In genomic region chr7:95840953-95841950, GRCh38 we compare ENCODE assay signal across 8 cellular contexts.
A peak's percentile ranks its signal among the peaks of the same experiment; 100 is the strongest.
DNase-seq lines count a peak whose midpoint lies in the region; ATAC-seq and TF ChIP-seq lines count a peak whose summit lies in the region.
"Had no signal": no experiment of that assay in that cellular context is flagged by ENCODE, and none has a peak within 500 bp of the region (broad histone marks: within the 10 kb centered on the region; RNA-seq: fewer than 3 reads in every experiment).

No MANE protein-coding gene starts in this region.

- H4K20me1 ChIP-seq in H9 (ENCODE audit: control insufficient read depth, insufficient read depth, insufficient read length) (no peaks in the 10 kb centered on the region), fibroblast of lung (ENCODE audit: control insufficient read depth, extremely low read depth, insufficient read depth, low read length) (no peaks in the 10 kb centered on the region)

- no peak overlapping the region for H3K27ac ChIP-seq in H9 (ENCODE audit: insufficient read length, low read depth, low read length)
- no peak overlapping the region for H3K27ac ChIP-seq in fibroblast of lung (ENCODE audit: insufficient read depth, low read length)
- H3K27ac ChIP-seq: neutrophil had no signal

- no peak overlapping the region for H2AFZ ChIP-seq in H9 (ENCODE audit: low read length)
- H2AFZ ChIP-seq in fibroblast of lung (ENCODE audit: low read length), result no peak overlapping the region

- no peaks in the 10 kb centered on the region for H3K27me3 Mint-ChIP-seq in H9 (ENCODE audit: low read depth)

- DNase-seq in H9 (peak; percentile 39), M059J (ENCODE audit: low read depth) (peak; percentile 14), fibroblast of lung (ENCODE audit: low read depth in 2 of 2) (no peak), NCI-H510A treated with DMSO at 0.1 percent for 48 hours (lab: John Stamatoyannopoulos, UW) (no peak), medulla oblongata (ENCODE audit: extremely low spot score) (no peak), cerebellar cortex (ENCODE audit: low spot score) (no peak)

- no peak overlapping the region for H2BK5ac ChIP-seq in H9 (ENCODE audit: insufficient read length, low read length)

- no peak overlapping the region for H3K14ac ChIP-seq in H9 (ENCODE audit: insufficient read depth, low read length)

- H3K36me3 ChIP-seq in fibroblast of lung (ENCODE audit: control insufficient read depth, insufficient read depth, low read length), result no peaks in the 10 kb centered on the region
- H3K36me3 ChIP-seq: neutrophil had no signal

- no CpG with 5 or more reads among the region's 4 CpGs for WGBS in H9 (ENCODE audit: extremely low coverage, insufficient read length, low lambda C conversion rate)

- H3T11ph ChIP-seq in H9 (ENCODE audit: low read length), result no peak overlapping the region

- H3K56ac ChIP-seq in H9 (ENCODE audit: insufficient read length, low read depth, low read length), result no peak overlapping the region

- H2BK20ac ChIP-seq in H9 (ENCODE audit: low read depth, low read length, poor library complexity, severe bottlenecking), result no peak overlapping the region

- peaks cover 4 to 15% of the 10 kb centered on the region in 2 experiments for H3K9me3 Mint-ChIP-seq in H9

- H3K27ac Mint-ChIP-seq in H9, result peak overlapping the region in 1 of 3 experiments; percentile 93; a peak in 1 of 7 replicates

- H3K27me3 ChIP-seq in H9 (ENCODE audit: insufficient read depth, low read length) (no peaks in the 10 kb centered on the region), fibroblast of lung (ENCODE audit: control insufficient read depth, insufficient read depth, low read length) (no peaks in the 10 kb centered on the region)
- H3K27me3 ChIP-seq: neutrophil had no signal

- H3K4me1 Mint-ChIP-seq in H9, result peaks cover 32 to 36% of the 10 kb centered on the region in 2 experiments

- no peaks in the 10 kb centered on the region for H3K79me1 ChIP-seq in H9 (ENCODE audit: insufficient read depth, low read depth, low read length, poor library complexity, severe bottlenecking)

- H4K5ac ChIP-seq in H9 (ENCODE audit: insufficient read length, low read depth, low read length), result no peak overlapping the region

- H3K4ac ChIP-seq in H9 (ENCODE audit: low read depth, low read length), result no peak overlapping the region

- H2BK12ac ChIP-seq in H9 (ENCODE audit: insufficient read length, low read depth, low read length), result no peak overlapping the region

- H3K23ac ChIP-seq in H9 (ENCODE audit: insufficient read length, low read depth, low read length), result no peak overlapping the region

- H3K9ac ChIP-seq in H9 (ENCODE audit: extremely low read depth, insufficient read length, low read length), result no peak overlapping the region
- H3K9ac ChIP-seq in fibroblast of lung (ENCODE audit: insufficient read depth, low read length), result no peak overlapping the region

- H3K4me1 ChIP-seq in H9 (ENCODE audit: insufficient read depth, low read length) (no peaks in the 10 kb centered on the region; the same call in 1 of the 2 replicates), fibroblast of lung (ENCODE audit: control insufficient read depth, extremely low read depth, insufficient read depth, low read length) (no peaks in the 10 kb centered on the region)

- peaks cover 7 to 18% (median 10%) of the 10 kb centered on the region in 3 experiments; a peak in 6 of 7 replicates for H3K36me3 Mint-ChIP-seq in H9 (ENCODE audit: insufficient read depth in 1 of 3, low read depth in 3 of 3)

- H3K9me3 ChIP-seq in H9 (ENCODE audit: control insufficient read depth, low read depth, low read length), result no peaks in the 10 kb centered on the region
- no peaks in the 10 kb centered on the region for H3K9me3 ChIP-seq in fibroblast of lung (ENCODE audit: control insufficient read depth, insufficient read depth, low read depth, low read length)
- H3K9me3 ChIP-seq: neutrophil had no signal

- TF ChIP-seq CTCF in H9 (conservative IDR thresholded peaks at IDR 0.05), result peak; percentile 69
- peak; percentile 12 to 28 for TF ChIP-seq CTCF in fibroblast of lung (conservative IDR thresholded peaks at IDR 0.05 in 1 of 2, IDR thresholded peaks at IDR 0.05 in 1 of 2; ENCODE audit: low read depth in 1 of 2, low read length in 2 of 2)

- no peaks in the 10 kb centered on the region for H3K79me2 ChIP-seq in H9 (ENCODE audit: insufficient read depth, low read length)
- H3K79me2 ChIP-seq in fibroblast of lung (ENCODE audit: control insufficient read depth, insufficient read depth, low read length), result no peaks in the 10 kb centered on the region

- peak; percentile 86 for ATAC-seq in GM18511 (IDR thresholded peaks at IDR 0.05; ENCODE audit: unreplicated experiment)

- no peak overlapping the region for H3K4me3 ChIP-seq in fibroblast of lung (replicated peaks in 1 of 4; ENCODE audit: control extremely low read depth in 1 of 4, insufficient read depth in 1 of 4, low read depth in 3 of 4, low read length in 4 of 4)

- H3K23me2 ChIP-seq in H9 (ENCODE audit: insufficient read length, low read depth, low read length, poor library complexity, severe bottlenecking), result no peaks in the 10 kb centered on the region

- no peak overlapping the region for H2BK120ac ChIP-seq in H9 (ENCODE audit: low read depth, low read length, poor library complexity, severe bottlenecking)

- no peak overlapping the region for H4K8ac ChIP-seq in H9 (replicated peaks; ENCODE audit: insufficient read length, low read depth, low read length)

- no peak overlapping the region for H3K4me3 Mint-ChIP-seq in H9

- H4K91ac ChIP-seq in H9 (ENCODE audit: insufficient read length, low read depth, low read length), result no peak overlapping the region

- H3K18ac ChIP-seq in H9 (ENCODE audit: insufficient read length, low read depth, low read length), result no peak overlapping the region

- H3K4me2 ChIP-seq in H9 (ENCODE audit: insufficient read depth, insufficient read length, low read length) (no peak overlapping the region), fibroblast of lung (ENCODE audit: extremely low read depth, insufficient read depth, low read length) (no peak overlapping the region)

- H2BK15ac ChIP-seq in H9 (ENCODE audit: low read depth, low read length), result no peak overlapping the region

- no peak overlapping the region for H2AK5ac ChIP-seq in H9 (ENCODE audit: insufficient read length, low read length)

Comparison
In these comparisons a context has a peak if more than half of its experiments do, and no peak if none do; other contexts are left out.
1. DNase-seq: peak in H9 (single experiment) and M059J (single experiment); none in fibroblast of lung (0 of 2), NCI-H510A treated with DMSO at 0.1 percent for 48 hours (single experiment), medulla oblongata (single experiment) and cerebellar cortex (single experiment).